In the genomic region with DNA sequence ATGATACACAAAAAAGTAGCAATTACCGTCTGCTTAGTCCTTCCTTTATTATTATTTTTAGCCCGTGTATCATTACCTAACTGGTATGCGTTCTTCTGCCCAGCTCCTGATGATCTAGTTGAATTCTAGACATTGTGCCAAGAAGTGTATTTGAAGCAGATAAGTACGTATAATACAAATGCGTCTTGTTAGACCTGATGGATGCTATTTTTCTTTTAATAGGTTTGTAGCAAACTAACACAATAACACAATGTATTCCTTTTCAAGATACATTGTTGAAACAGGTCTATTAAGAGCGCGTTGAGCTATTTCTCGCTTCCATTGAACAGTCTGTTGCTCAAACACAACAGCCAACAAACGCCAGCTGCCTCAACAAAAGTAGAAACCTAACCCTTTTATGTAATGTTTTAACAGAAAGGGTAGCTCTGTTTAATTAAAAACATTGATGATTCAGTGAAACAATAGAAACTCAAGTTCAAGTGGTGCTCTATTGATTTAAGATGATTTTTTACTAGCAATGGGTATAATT, we compare ENCODE assay signal across 15 cellular contexts. TPM values are rescaled to one million over a fixed set of nuclear protein-coding genes. Genes with fewer than 3 reads are reported as not detected.
DNase-seq lines count a peak whose midpoint lies in the region; ATAC-seq and TF ChIP-seq lines count a peak whose summit lies in the region.
"Had no signal": no experiment of that assay in that cellular context is flagged by ENCODE, and none has a peak within 500 bp of the region (broad histone marks: within the 10 kb centered on the region; RNA-seq: fewer than 3 reads in every experiment).

No MANE protein-coding gene starts in this region.

- peaks cover 71% of the 10 kb centered on the region for H3F3A ChIP-seq in neural progenitor cell (ENCODE audit: low read depth)

- H4K20me1 ChIP-seq in neural progenitor cell (ENCODE audit: low read depth) = peaks cover 44% of the 10 kb centered on the region

- H3K9me3 ChIP-seq in neural progenitor cell (ENCODE audit: low read depth) = no peaks in the 10 kb centered on the region

- peaks cover 3% of the 10 kb centered on the region for H3K36me3 Mint-ChIP-seq in neural progenitor cell

- H3K9me3 Mint-ChIP-seq in neural progenitor cell = peaks cover 4% of the 10 kb centered on the region
- H3K9me3 Mint-ChIP-seq: central memory CD8-positive, alpha-beta T cell had no signal

- peaks cover 45% of the 10 kb centered on the region for H3K4me1 ChIP-seq in neural progenitor cell

- H3K4me1 Mint-ChIP-seq in neural progenitor cell = peaks cover 57% of the 10 kb centered on the region

- peak overlapping the region; percentile 29 for H3K4me3 ChIP-seq in neural progenitor cell

- H3K27me3 ChIP-seq in neural progenitor cell = peaks cover 72% of the 10 kb centered on the region

- no peaks in the 10 kb centered on the region for H3K36me3 ChIP-seq in neural progenitor cell

- peak overlapping the region; percentile 73 for H3K4me3 Mint-ChIP-seq in neural progenitor cell
- H3K4me3 Mint-ChIP-seq: activated T-cell treated with anti-CD3 and anti-CD28 coated beads, Interleukin-2, amount 50 U/mL, for 4 hours; central memory CD8-positive, alpha-beta T cell; stimulated activated naive CD8-positive, alpha-beta T cell treated with anti-CD3 and anti-CD28 coated beads, Interleukin-15, Interleukin-2, amounts not matched to agents 100 ng/mL and 50 ng/mL, for 24 hours had no signal

- H3K27me3 Mint-ChIP-seq in neural progenitor cell (ENCODE audit: insufficient read depth, low read depth) = peaks cover 25% of the 10 kb centered on the region

- TF ChIP-seq CTCF in neural progenitor cell (IDR thresholded peaks at IDR 0.05) = no peak

- no peak for ATAC-seq in GM19351 (IDR thresholded peaks at IDR 0.05; ENCODE audit: unreplicated experiment)
- no peak for ATAC-seq in HG03175 (IDR thresholded peaks at IDR 0.05; ENCODE audit: unreplicated experiment)
- ATAC-seq in stimulated activated naive CD8-positive, alpha-beta T cell treated with anti-CD3 and anti-CD28 coated beads, Interleukin-15, Interleukin-2, amounts not matched to agents 100 U/mL and 50 U/mL, for 24 hours = no peak
- ATAC-seq: activated T-cell treated with anti-CD3 and anti-CD28 coated beads, Interleukin-2, amount 50 U/mL, for 4 hours; Panc1 had no signal

- no peak overlapping the region for H3K27ac ChIP-seq in neural progenitor cell

- peak overlapping the region; percentile 57 for H3K27ac Mint-ChIP-seq in neural progenitor cell
- H3K27ac Mint-ChIP-seq: stimulated activated naive CD8-positive, alpha-beta T cell treated with anti-CD3 and anti-CD28 coated beads, Interleukin-15, Interleukin-2, amounts not matched to agents 100 ng/mL and 50 ng/mL, for 24 hours had no signal

- H3K4me2 ChIP-seq in neural progenitor cell = peak overlapping the region; percentile 73

- DNase-seq in NCI-H2029 (lab: John Stamatoyannopoulos, UW) = peak; percentile 26
- DNase-seq in NCI-H2029 treated with DMSO at 0.1 percent for 48 hours (lab: John Stamatoyannopoulos, UW) = no peak
- DNase-seq in NCI-H2081 (lab: John Stamatoyannopoulos, UW) = peak; percentile 90 to 99
- DNase-seq in cerebellar cortex (ENCODE audit: low spot score) = peak; percentile 86
- peak; percentile 57 for DNase-seq in neural progenitor cell (ENCODE audit: low spot score)
- DNase-seq in stimulated activated naive CD8-positive, alpha-beta T cell treated with anti-CD3 and anti-CD28 coated beads, Interleukin-15, Interleukin-2, amounts not matched to agents 100 U/mL and 50 U/mL, for 24 hours = no peak
- DNase-seq: activated T-cell treated with anti-CD3 and anti-CD28 coated beads, Interleukin-2, amount 50 U/mL, for 4 hours; left colon; NCI-H1048; stimulated activated CD4-positive, alpha-beta T cell treated with anti-CD3 and anti-CD28 coated beads, Interleukin-2, amount 100 ng/mL, for 24 hours had no signal

- no peak overlapping the region for H3K9ac ChIP-seq in neural progenitor cell

- no peak overlapping the region for H2AFZ ChIP-seq in neural progenitor cell (replicated peaks)

- H3K79me2 ChIP-seq in neural progenitor cell (ENCODE audit: low read depth) = no peaks in the 10 kb centered on the region

RNA-seq across cellular contexts. Expression of a gene that starts 14.7 kb away (rescaled TPM):
- 52.4 and 87.3 TPM in 2 replicates for total RNA-seq in neural progenitor cell (ENCODE audit: low replicate concordance)

RNA-seq across cellular contexts. Expression of a gene that starts 24.7 kb away (rescaled TPM):
- 29.0 and 35.7 TPM in 2 replicates for total RNA-seq in neural progenitor cell (ENCODE audit: low replicate concordance)
- total RNA-seq: activated T-cell treated with anti-CD3 and anti-CD28 coated beads, Interleukin-2, amount 50 U/mL, for 4 hours; left colon had no signal

Comparison
In these comparisons a context has a peak if more than half of its experiments do, and no peak if none do; other contexts are left out.
1. DNase-seq: peak in NCI-H2029 (single experiment), NCI-H2081 (2 of 2), cerebellar cortex (single experiment) and neural progenitor cell (single experiment); none in NCI-H2029 treated with DMSO at 0.1 percent for 48 hours (single experiment) and stimulated activated naive CD8-positive, alpha-beta T cell treated with anti-CD3 and anti-CD28 coated beads, Interleukin-15, Interleukin-2, amounts not matched to agents 100 U/mL and 50 U/mL, for 24 hours (single experiment).